In genomic region chr10:51422311-51423120, GRCh38 we compare ENCODE assay signal across 1 cellular context.
TF ChIP-seq lines count a peak whose summit lies in the region.

No MANE protein-coding gene starts in this region.

TF ChIP-seq in GM23338, 12 proteins besides CTCF, POLR2A, EP300 and RAD21 (continued from another document):
- TF ChIP-seq, protein P1, sequence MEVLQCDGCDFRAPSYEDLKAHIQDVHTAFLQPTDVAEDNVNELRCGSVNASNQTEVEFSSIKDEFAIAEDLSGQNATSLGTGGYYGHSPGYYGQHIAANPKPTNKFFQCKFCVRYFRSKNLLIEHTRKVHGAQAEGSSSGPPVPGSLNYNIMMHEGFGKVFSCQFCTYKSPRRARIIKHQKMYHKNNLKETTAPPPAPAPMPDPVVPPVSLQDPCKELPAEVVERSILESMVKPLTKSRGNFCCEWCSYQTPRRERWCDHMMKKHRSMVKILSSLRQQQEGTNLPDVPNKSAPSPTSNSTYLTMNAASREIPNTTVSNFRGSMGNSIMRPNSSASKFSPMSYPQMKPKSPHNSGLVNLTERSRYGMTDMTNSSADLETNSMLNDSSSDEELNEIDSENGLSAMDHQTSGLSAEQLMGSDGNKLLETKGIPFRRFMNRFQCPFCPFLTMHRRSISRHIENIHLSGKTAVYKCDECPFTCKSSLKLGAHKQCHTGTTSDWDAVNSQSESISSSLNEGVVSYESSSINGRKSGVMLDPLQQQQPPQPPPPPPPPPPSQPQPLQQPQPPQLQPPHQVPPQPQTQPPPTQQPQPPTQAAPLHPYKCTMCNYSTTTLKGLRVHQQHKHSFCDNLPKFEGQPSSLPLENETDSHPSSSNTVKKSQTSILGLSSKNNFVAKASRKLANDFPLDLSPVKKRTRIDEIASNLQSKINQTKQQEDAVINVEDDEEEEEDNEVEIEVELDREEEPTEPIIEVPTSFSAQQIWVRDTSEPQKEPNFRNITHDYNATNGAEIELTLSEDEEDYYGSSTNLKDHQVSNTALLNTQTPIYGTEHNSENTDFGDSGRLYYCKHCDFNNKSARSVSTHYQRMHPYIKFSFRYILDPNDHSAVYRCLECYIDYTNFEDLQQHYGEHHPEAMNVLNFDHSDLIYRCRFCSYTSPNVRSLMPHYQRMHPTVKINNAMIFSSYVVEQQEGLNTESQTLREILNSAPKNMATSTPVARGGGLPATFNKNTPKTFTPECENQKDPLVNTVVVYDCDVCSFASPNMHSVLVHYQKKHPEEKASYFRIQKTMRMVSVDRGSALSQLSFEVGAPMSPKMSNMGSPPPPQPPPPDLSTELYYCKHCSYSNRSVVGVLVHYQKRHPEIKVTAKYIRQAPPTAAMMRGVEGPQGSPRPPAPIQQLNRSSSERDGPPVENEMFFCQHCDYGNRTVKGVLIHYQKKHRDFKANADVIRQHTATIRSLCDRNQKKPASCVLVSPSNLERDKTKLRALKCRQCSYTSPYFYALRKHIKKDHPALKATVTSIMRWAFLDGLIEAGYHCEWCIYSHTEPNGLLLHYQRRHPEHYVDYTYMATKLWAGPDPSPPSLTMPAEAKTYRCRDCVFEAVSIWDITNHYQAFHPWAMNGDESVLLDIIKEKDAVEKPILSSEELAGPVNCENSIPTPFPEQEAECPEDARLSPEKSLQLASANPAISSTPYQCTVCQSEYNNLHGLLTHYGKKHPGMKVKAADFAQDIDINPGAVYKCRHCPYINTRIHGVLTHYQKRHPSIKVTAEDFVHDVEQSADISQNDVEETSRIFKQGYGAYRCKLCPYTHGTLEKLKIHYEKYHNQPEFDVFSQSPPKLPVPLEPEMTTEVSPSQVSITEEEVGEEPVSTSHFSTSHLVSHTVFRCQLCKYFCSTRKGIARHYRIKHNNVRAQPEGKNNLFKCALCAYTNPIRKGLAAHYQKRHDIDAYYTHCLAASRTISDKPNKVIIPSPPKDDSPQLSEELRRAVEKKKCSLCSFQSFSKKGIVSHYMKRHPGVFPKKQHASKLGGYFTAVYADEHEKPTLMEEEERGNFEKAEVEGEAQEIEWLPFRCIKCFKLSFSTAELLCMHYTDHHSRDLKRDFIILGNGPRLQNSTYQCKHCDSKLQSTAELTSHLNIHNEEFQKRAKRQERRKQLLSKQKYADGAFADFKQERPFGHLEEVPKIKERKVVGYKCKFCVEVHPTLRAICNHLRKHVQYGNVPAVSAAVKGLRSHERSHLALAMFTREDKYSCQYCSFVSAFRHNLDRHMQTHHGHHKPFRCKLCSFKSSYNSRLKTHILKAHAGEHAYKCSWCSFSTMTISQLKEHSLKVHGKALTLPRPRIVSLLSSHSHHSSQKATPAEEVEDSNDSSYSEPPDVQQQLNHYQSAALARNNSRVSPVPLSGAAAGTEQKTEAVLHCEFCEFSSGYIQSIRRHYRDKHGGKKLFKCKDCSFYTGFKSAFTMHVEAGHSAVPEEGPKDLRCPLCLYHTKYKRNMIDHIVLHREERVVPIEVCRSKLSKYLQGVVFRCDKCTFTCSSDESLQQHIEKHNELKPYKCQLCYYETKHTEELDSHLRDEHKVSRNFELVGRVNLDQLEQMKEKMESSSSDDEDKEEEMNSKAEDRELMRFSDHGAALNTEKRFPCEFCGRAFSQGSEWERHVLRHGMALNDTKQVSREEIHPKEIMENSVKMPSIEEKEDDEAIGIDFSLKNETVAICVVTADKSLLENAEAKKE (CRISPR knock-in tag; IDR thresholded peaks at IDR 0.05), result no peak
- TF ChIP-seq CREB1 (CRISPR knock-in tag; IDR thresholded peaks at IDR 0.05; ENCODE audit: low read depth) (no peak), STAT1 (IDR thresholded peaks at IDR 0.05; ENCODE audit: unreplicated experiment) (no peak), ZNF114 (CRISPR knock-in tag; IDR thresholded peaks at IDR 0.05) (no peak), JUNB (IDR thresholded peaks at IDR 0.05; ENCODE audit: unreplicated experiment) (no peak)
